ENCODE assay signal across 8 cellular contexts in genomic region chr12:14395059-14395778, GRCh38. TPM values are rescaled to one million over a fixed set of nuclear protein-coding genes. Genes with fewer than 3 reads are reported as not detected.
DNase-seq lines count a peak whose midpoint lies in the region; ATAC-seq and TF ChIP-seq lines count a peak whose summit lies in the region.

No MANE protein-coding gene starts in this region.

- no peak overlapping the region for H2AK5ac ChIP-seq in neuronal stem cell (ENCODE audit: low read depth, low read length)

- H3K79me1 ChIP-seq in neuronal stem cell (ENCODE audit: low read depth, low read length) = no peaks in the 10 kb centered on the region

- H3K4me1 ChIP-seq in adipocyte (ENCODE audit: control insufficient read depth, insufficient read depth, low read length) (peaks cover 29% of the 10 kb centered on the region), neuronal stem cell (ENCODE audit: control insufficient read depth in 2 of 2, insufficient read depth in 1 of 2, low read depth in 1 of 2, low read length in 2 of 2) (peaks cover 4 to 7% of the 10 kb centered on the region in 2 donors)

- no peak overlapping the region for H3K27ac ChIP-seq in neuronal stem cell (replicated peaks; ENCODE audit: low read length)

- no peak overlapping the region for H3K23ac ChIP-seq in neuronal stem cell (ENCODE audit: low read depth, low read length, poor library complexity)

- H3K18ac ChIP-seq in neuronal stem cell (ENCODE audit: low read length) = no peak overlapping the region

- H3K4me3 ChIP-seq in adipocyte (ENCODE audit: low read length) (peak overlapping the region; percentile 45), neuronal stem cell (ENCODE audit: low read length in 2 of 2) (no peak overlapping the region)

- H3K9ac ChIP-seq in adipocyte (ENCODE audit: low read length) (no peak overlapping the region), neuronal stem cell (ENCODE audit: low read depth, low read length, poor library complexity) (no peak overlapping the region)

- peaks cover 52% of the 10 kb centered on the region for H3K36me3 Mint-ChIP-seq in stimulated activated naive CD8-positive, alpha-beta T cell treated with anti-CD3 and anti-CD28 coated beads, Interleukin-15, Interleukin-2, amounts not matched to agents 100 ng/mL and 50 ng/mL, for 24 hours (ENCODE audit: low read depth)
- H3K36me3 Mint-ChIP-seq in natural killer cell = peaks cover 6% of the 10 kb centered on the region

- no peak overlapping the region for H4K8ac ChIP-seq in neuronal stem cell (ENCODE audit: low read depth, low read length)

- ATAC-seq in stimulated activated naive CD8-positive, alpha-beta T cell treated with anti-CD3 and anti-CD28 coated beads, Interleukin-15, Interleukin-2, amounts not matched to agents 100 U/mL and 50 U/mL, for 24 hours = no peak
- ATAC-seq in HG03280 (IDR thresholded peaks at IDR 0.05; ENCODE audit: unreplicated experiment) = peak; percentile 42
- ATAC-seq in natural killer cell = peak; percentile 16 to 38 (median 27)

- WGBS in neuronal stem cell (ENCODE audit: extremely low coverage in 2 of 2, insufficient read length in 2 of 2, insufficient replicate concordance in 1 of 2), 2 donors = 100% methylated on average over 1 of the region's 3 CpGs; no CpG with 5 or more reads in 1 of the 2 donors

- H2BK120ac ChIP-seq in neuronal stem cell (ENCODE audit: low read depth, low read length) = no peak overlapping the region

- no peaks in the 10 kb centered on the region for H3K27me3 Mint-ChIP-seq in stimulated activated naive CD8-positive, alpha-beta T cell treated with anti-CD3 and anti-CD28 coated beads, Interleukin-15, Interleukin-2, amounts not matched to agents 100 ng/mL and 50 ng/mL, for 24 hours
- no peaks in the 10 kb centered on the region for H3K27me3 Mint-ChIP-seq in natural killer cell (ENCODE audit: low read depth in 2 of 2)

- H3K4ac ChIP-seq in neuronal stem cell (ENCODE audit: low read length) = no peak overlapping the region

- peak overlapping the region; percentile 91 for H3K27ac Mint-ChIP-seq in stimulated activated naive CD8-positive, alpha-beta T cell treated with anti-CD3 and anti-CD28 coated beads, Interleukin-15, Interleukin-2, amounts not matched to agents 100 ng/mL and 50 ng/mL, for 24 hours
- H3K27ac Mint-ChIP-seq in natural killer cell = peak overlapping the region; percentile 85 to 93

- DNase-seq in stimulated activated naive CD8-positive, alpha-beta T cell treated with anti-CD3 and anti-CD28 coated beads, Interleukin-15, Interleukin-2, amounts not matched to agents 100 U/mL and 50 U/mL, for 24 hours = no peak
- DNase-seq in adipocyte (ENCODE audit: low read depth) (no peak), natural killer cell (no peak), neuronal stem cell (ENCODE audit: low spot score) (no peak), NCI-H446 treated with DMSO at 0.1 percent for 48 hours (lab: John Stamatoyannopoulos, UW) (no peak), DMS114 treated with DMSO at 0.1 percent for 48 hours (lab: John Stamatoyannopoulos, UW; ENCODE audit: unreplicated experiment) (no peak)

- H4K91ac ChIP-seq in neuronal stem cell (ENCODE audit: low read depth, low read length, poor library complexity) = no peak overlapping the region

- no peak for TF ChIP-seq CTCF in natural killer cell (IDR thresholded peaks at IDR 0.05)

- H2BK5ac ChIP-seq in neuronal stem cell (ENCODE audit: low read length) = no peak overlapping the region

- H3K4me2 ChIP-seq in neuronal stem cell (ENCODE audit: insufficient read depth, low read length, poor library complexity, severe bottlenecking) = no peak overlapping the region

- no peak overlapping the region for H2BK15ac ChIP-seq in neuronal stem cell (ENCODE audit: low read length)

- H2AFZ ChIP-seq in neuronal stem cell (ENCODE audit: low read length) = no peak overlapping the region

- H3K9me3 Mint-ChIP-seq in stimulated activated naive CD8-positive, alpha-beta T cell treated with anti-CD3 and anti-CD28 coated beads, Interleukin-15, Interleukin-2, amounts not matched to agents 100 ng/mL and 50 ng/mL, for 24 hours = peaks cover 7% of the 10 kb centered on the region
- no peaks in the 10 kb centered on the region for H3K9me3 Mint-ChIP-seq in natural killer cell

- peak overlapping the region; percentile 79 for H3K4me3 Mint-ChIP-seq in stimulated activated naive CD8-positive, alpha-beta T cell treated with anti-CD3 and anti-CD28 coated beads, Interleukin-15, Interleukin-2, amounts not matched to agents 100 ng/mL and 50 ng/mL, for 24 hours
- peak overlapping the region; percentile 92 for H3K4me3 Mint-ChIP-seq in natural killer cell

- H3K27me3 ChIP-seq in adipocyte (replicated peaks; ENCODE audit: control insufficient read depth, insufficient read depth, low read length) (no peaks in the 10 kb centered on the region), neuronal stem cell (ENCODE audit: control insufficient read depth in 3 of 3, insufficient read depth in 3 of 3, low read depth in 1 of 3, low read length in 3 of 3) (no peaks in the 10 kb centered on the region)

- H3K14ac ChIP-seq in neuronal stem cell (ENCODE audit: low read length) = no peak overlapping the region

- intact Hi-C loops in natural killer cell (cut with micrococcal nuclease) = loop anchor here (1.0 kb wide), 2 partner anchors 10 to 28 kb away; no protein-coding TSS in a partner anchor

- H3K36me3 ChIP-seq in adipocyte (ENCODE audit: control insufficient read depth, insufficient read depth, low read length, severe bottlenecking) (peaks cover 11% of the 10 kb centered on the region), neuronal stem cell (replicated peaks in 1 of 2; ENCODE audit: control insufficient read depth in 2 of 2, insufficient read depth in 2 of 2, low read length in 2 of 2) (peaks cover 2 to 23% of the 10 kb centered on the region in 2 donors)

- H3K9me3 ChIP-seq in adipocyte (ENCODE audit: control insufficient read depth, low read length) = peaks cover 8% of the 10 kb centered on the region
- H3K9me3 ChIP-seq in neuronal stem cell (replicated peaks in 1 of 2; ENCODE audit: control insufficient read depth in 2 of 2, insufficient read depth in 1 of 2, low read depth in 1 of 2, low read length in 2 of 2) = peaks cover 2 to 78% of the 10 kb centered on the region in 2 donors

- H2BK12ac ChIP-seq in neuronal stem cell (ENCODE audit: low read length) = no peak overlapping the region

- peaks cover 96% of the 10 kb centered on the region for H3K4me1 Mint-ChIP-seq in stimulated activated naive CD8-positive, alpha-beta T cell treated with anti-CD3 and anti-CD28 coated beads, Interleukin-15, Interleukin-2, amounts not matched to agents 100 ng/mL and 50 ng/mL, for 24 hours (ENCODE audit: low read depth)
- peaks cover 60 to 86% of the 10 kb centered on the region in 2 donors for H3K4me1 Mint-ChIP-seq in natural killer cell

RNA-seq across cellular contexts. Expression of gene ATF7IP, which starts 29.7 kb away (rescaled TPM):
- 100 to 1,000 TPM; 161 to 180 (median 173) TPM for total RNA-seq in natural killer cell
- 55.9 TPM for polyA plus RNA-seq in neuronal stem cell (2013, experiment 1 of 2)
- 58.8 TPM for polyA plus RNA-seq in neuronal stem cell (2013, experiment 2 of 2)
